14 cellular contexts compared by ENCODE assay signal in genomic region chr2:19845323-19845920, GRCh38. TPM values are rescaled to one million over a fixed set of nuclear protein-coding genes. Genes with fewer than 3 reads are reported as not detected.
DNase-seq lines count a peak whose midpoint lies in the region; ATAC-seq and TF ChIP-seq lines count a peak whose summit lies in the region.
"Had no signal": no experiment of that assay in that cellular context is flagged by ENCODE, and none has a peak within 500 bp of the region (broad histone marks: within the 10 kb centered on the region; RNA-seq: fewer than 3 reads in every experiment).

No MANE protein-coding gene starts in this region.

- H3K4me1 ChIP-seq in esophagus muscularis mucosa, result no peaks in the 10 kb centered on the region
- H3K4me1 ChIP-seq in lung (ENCODE audit: control insufficient read depth in 2 of 2, insufficient read depth in 2 of 2, low read length in 2 of 2), result no peaks in the 10 kb centered on the region

- H3K36me3 ChIP-seq in esophagus muscularis mucosa (no peaks in the 10 kb centered on the region), lung (ENCODE audit: control insufficient read depth in 2 of 2, insufficient read depth in 2 of 2, low read length in 2 of 2) (no peaks in the 10 kb centered on the region)

- H3K4me1 Mint-ChIP-seq in activated CD8-positive, alpha-beta memory T cell treated with anti-CD3 and anti-CD28 coated beads, Interleukin-2, amount 10 ng/mL, durations not matched to agents 7 days and 5 days, result no peaks in the 10 kb centered on the region
- no peaks in the 10 kb centered on the region for H3K4me1 Mint-ChIP-seq in type B pancreatic cell (ENCODE audit: unreplicated experiment)
- H3K4me1 Mint-ChIP-seq: CD14-positive monocyte had no signal

- ATAC-seq in activated CD8-positive, alpha-beta memory T cell treated with anti-CD3 and anti-CD28 coated beads, Interleukin-2, amount 10 ng/mL, durations not matched to agents 7 days and 5 days, result no peak
- ATAC-seq in lung (ENCODE audit: insufficient read depth, low FRiP score), result no peak
- ATAC-seq: CD8-positive, alpha-beta T cell; HCT116 had no signal

- H3K4me3 Mint-ChIP-seq in activated CD8-positive, alpha-beta memory T cell treated with anti-CD3 and anti-CD28 coated beads, Interleukin-2, amount 10 ng/mL, durations not matched to agents 7 days and 5 days, result no peak overlapping the region
- no peak overlapping the region for H3K4me3 Mint-ChIP-seq in type B pancreatic cell
- H3K4me3 Mint-ChIP-seq: CD14-positive monocyte; CD8-positive, alpha-beta T cell had no signal

- H3K27ac ChIP-seq in esophagus muscularis mucosa (replicated peaks in 1 of 4) (no peak overlapping the region), lung (ENCODE audit: low read depth in 1 of 2, low read length in 1 of 2) (no peak overlapping the region)
- H3K27ac ChIP-seq: 22Rv1, GM23248 had no signal

- no peak overlapping the region for H3K4me3 ChIP-seq in esophagus muscularis mucosa
- no peak overlapping the region for H3K4me3 ChIP-seq in lung
- H3K4me3 ChIP-seq: GM23248 had no signal

- peak; percentile 8 for DNase-seq in activated CD8-positive, alpha-beta memory T cell treated with anti-CD3 and anti-CD28 coated beads, Interleukin-2, amount 10 ng/mL, durations not matched to agents 7 days and 5 days
- DNase-seq in activated CD8-positive, alpha-beta memory T cell treated with anti-CD3 and anti-CD28 coated beads, Interleukin-2, amount 50 U/mL, for 48 hours, result no peak
- DNase-seq in esophagus muscularis mucosa (ENCODE audit: extremely low spot score) (peak; percentile 77), lung (ENCODE audit: low spot score) (peak; percentile 16), type B pancreatic cell (ENCODE audit: extremely low spot score, unreplicated experiment) (peak; percentile 48), iPS-NIHi7 (ENCODE audit: extremely low spot score) (no peak), DMS 273 (lab: John Stamatoyannopoulos, UW; ENCODE audit: unreplicated experiment) (no peak), RKO (ENCODE audit: low spot score) (no peak)
- DNase-seq: CD8-positive, alpha-beta T cell; COR-L47; GM23248 had no signal

- no peak for TF ChIP-seq EP300 in esophagus muscularis mucosa (IDR thresholded peaks at IDR 0.05)

- TF ChIP-seq POLR2A in esophagus muscularis mucosa (IDR thresholded peaks at IDR 0.05; ENCODE audit: low read depth), result no peak

- CTCF ChIA-PET in activated CD8-positive, alpha-beta memory T cell treated with anti-CD3 and anti-CD28 coated beads, Interleukin-2, amount 10 ng/mL, durations not matched to agents 7 days and 5 days (lab: Charles Lee), result interaction anchor here (2.5 kb wide), 1 partner anchor 17 kb away, joined by 6 read pairs; no protein-coding TSS in a partner anchor

- intact Hi-C loops in esophagus muscularis mucosa (cut with DNase I), result no loop called here

- TF ChIP-seq CTCF in esophagus muscularis mucosa (IDR thresholded peaks at IDR 0.05) (no peak), lung (IDR thresholded peaks at IDR 0.05; ENCODE audit: control extremely low read depth, extremely low read depth) (no peak), type B pancreatic cell (conservative IDR thresholded peaks at IDR 0.05) (no peak)

- WGBS in esophagus muscularis mucosa, result 100% methylated on average over 2 of the region's 5 CpGs
- 79 to 83% methylated on average over 5 of the region's 5 CpGs for WGBS in lung, 2 donors

- H3K9me3 ChIP-seq in esophagus muscularis mucosa (no peaks in the 10 kb centered on the region), lung (ENCODE audit: control insufficient read depth in 2 of 2, insufficient read depth in 1 of 2, low read length in 1 of 2) (no peaks in the 10 kb centered on the region)

- H3K36me3 Mint-ChIP-seq in activated CD8-positive, alpha-beta memory T cell treated with anti-CD3 and anti-CD28 coated beads, Interleukin-2, amount 10 ng/mL, durations not matched to agents 7 days and 5 days, result no peaks in the 10 kb centered on the region
- no peaks in the 10 kb centered on the region for H3K36me3 Mint-ChIP-seq in type B pancreatic cell
- H3K36me3 Mint-ChIP-seq: CD14-positive monocyte; CD8-positive, alpha-beta T cell had no signal

- H3K27ac Mint-ChIP-seq in activated CD8-positive, alpha-beta memory T cell treated with anti-CD3 and anti-CD28 coated beads, Interleukin-2, amount 10 ng/mL, durations not matched to agents 7 days and 5 days, result no peak overlapping the region
- no peak overlapping the region for H3K27ac Mint-ChIP-seq in type B pancreatic cell
- H3K27ac Mint-ChIP-seq: CD14-positive monocyte; CD8-positive, alpha-beta T cell had no signal

- H3K27me3 ChIP-seq in esophagus muscularis mucosa, result no peaks in the 10 kb centered on the region
- H3K27me3 ChIP-seq in lung (ENCODE audit: control insufficient read depth, insufficient read depth), result no peaks in the 10 kb centered on the region

- H3K27me3 Mint-ChIP-seq in activated CD8-positive, alpha-beta memory T cell treated with anti-CD3 and anti-CD28 coated beads, Interleukin-2, amount 10 ng/mL, durations not matched to agents 7 days and 5 days, result peaks cover 12% of the 10 kb centered on the region
- H3K27me3 Mint-ChIP-seq in type B pancreatic cell, result peaks cover 23% of the 10 kb centered on the region

- no peaks in the 10 kb centered on the region for H3K9me3 Mint-ChIP-seq in activated CD8-positive, alpha-beta memory T cell treated with anti-CD3 and anti-CD28 coated beads, Interleukin-2, amount 10 ng/mL, durations not matched to agents 7 days and 5 days (ENCODE audit: low read depth)
- H3K9me3 Mint-ChIP-seq in type B pancreatic cell, result no peaks in the 10 kb centered on the region
- H3K9me3 Mint-ChIP-seq: CD8-positive, alpha-beta T cell had no signal

RNA-seq across cellular contexts. Expression of gene TTC32, which starts 56.4 kb away (rescaled TPM):
- total RNA-seq in activated CD8-positive, alpha-beta memory T cell treated with anti-CD3 and anti-CD28 coated beads, Interleukin-2, amount 10 ng/mL, durations not matched to agents 7 days and 5 days, result 10 to 100 TPM; 24.5 to 37.2 TPM
- total RNA-seq in esophagus muscularis mucosa, result 10 to 100 TPM in 2 of 4 donors, 1 to 10 TPM in 2; 8.1 to 12.5 (median 10.2) TPM
- total RNA-seq in lung, result 10 to 100 TPM; 13.4 to 19.0 TPM
- polyA plus RNA-seq in lung, result 10 to 100 TPM; 11.5 to 47.3 TPM
- 14.0 and 19.0 TPM in 2 replicates for total RNA-seq in type B pancreatic cell (ENCODE audit: low replicate concordance)

Comparison
In these comparisons a context has a peak if more than half of its experiments do, and no peak if none do; other contexts are left out.
1. DNase-seq: peak in activated CD8-positive, alpha-beta memory T cell treated with anti-CD3 and anti-CD28 coated beads, Interleukin-2, amount 10 ng/mL, durations not matched to agents 7 days and 5 days (single experiment), esophagus muscularis mucosa (single experiment), lung (single experiment) and type B pancreatic cell (single experiment); none in activated CD8-positive, alpha-beta memory T cell treated with anti-CD3 and anti-CD28 coated beads, Interleukin-2, amount 50 U/mL, for 48 hours (single experiment), iPS-NIHi7 (single experiment), DMS 273 (single experiment) and RKO (single experiment).